ENCODE assay signal across 8 cellular contexts in the genomic region with DNA sequence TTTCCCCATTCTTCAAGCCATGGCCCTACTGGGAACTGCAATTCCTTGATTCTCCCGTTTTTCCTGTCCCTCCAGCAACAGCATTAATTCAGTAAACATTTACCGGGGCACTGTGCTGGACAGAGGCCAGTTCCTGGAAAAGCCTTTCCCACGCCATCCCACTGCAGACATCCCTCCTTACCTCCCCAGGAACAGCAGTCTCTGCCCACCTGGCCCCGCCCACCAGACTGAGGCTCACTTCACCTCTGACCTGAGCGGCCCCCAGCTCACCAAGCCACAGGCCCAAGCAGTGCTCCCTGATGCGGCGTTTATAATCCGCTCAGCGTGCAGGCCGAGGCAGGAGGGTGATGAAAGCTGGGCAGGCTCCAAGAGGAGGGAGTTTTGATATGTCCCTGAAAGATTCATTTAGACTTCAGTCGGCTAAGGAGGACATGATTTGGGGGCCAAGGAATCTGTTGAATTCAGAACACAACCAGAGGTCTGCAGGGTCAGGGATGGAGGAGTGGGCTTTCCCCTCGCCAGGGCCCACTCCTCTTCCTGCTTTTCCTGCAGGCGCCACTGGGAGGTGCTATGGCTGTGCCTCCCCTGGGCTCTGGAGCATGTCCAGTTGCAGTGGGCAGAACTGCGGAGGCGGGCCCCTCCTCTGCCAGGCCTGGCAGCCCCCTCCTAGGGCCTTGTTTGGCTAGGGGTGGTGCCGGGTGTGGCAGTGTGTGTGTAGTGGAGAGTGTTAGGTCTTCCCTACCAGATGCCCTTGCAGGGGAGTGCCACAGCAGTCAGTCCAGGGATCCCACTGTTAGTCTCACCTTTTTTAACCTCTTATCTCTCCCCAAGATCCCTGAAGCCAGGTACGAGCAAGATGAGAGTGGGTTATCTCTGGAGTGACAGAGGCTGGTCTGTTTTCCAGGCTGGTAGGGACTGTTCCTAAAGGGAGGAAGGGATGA. TPM values are rescaled to one million over a fixed set of nuclear protein-coding genes. Genes with fewer than 3 reads are reported as not detected.
DNase-seq lines count a peak whose midpoint lies in the region; ATAC-seq, FAIRE-seq and TF ChIP-seq lines count a peak whose summit lies in the region.

No MANE protein-coding gene starts in this region.

- H3K27me3 ChIP-seq in lower lobe of right lung (ENCODE audit: low read depth) (no peaks in the 10 kb centered on the region), vagina (no peaks in the 10 kb centered on the region)

- peak overlapping the region; percentile 77 for H3K27ac ChIP-seq in lower lobe of right lung
- peak overlapping the region; percentile 78 for H3K27ac ChIP-seq in vagina

- peak overlapping the region in 1 of 2 donors; percentile 75 for H3K4me3 ChIP-seq in cardiac fibroblast (replicated peaks in 1 of 2; ENCODE audit: low read depth in 2 of 2, low read length in 2 of 2)
- no peak overlapping the region for H3K4me3 ChIP-seq in lower lobe of right lung
- H3K4me3 ChIP-seq in vagina: peak overlapping the region; percentile 46 to 54

- intact Hi-C loops in lower lobe of right lung (cut with DNase I): no loop called here
- intact Hi-C loops in vagina (cut with DNase I): loop anchor here (2.0 kb wide), 1 partner anchor 21 kb away; no protein-coding TSS in a partner anchor

- H3K9me3 Mint-ChIP-seq in activated T-cell treated with anti-CD3 and anti-CD28 coated beads, Interleukin-2, amount 50 U/mL, for 24 hours: no peaks in the 10 kb centered on the region

- no peaks in the 10 kb centered on the region for H3K4me1 Mint-ChIP-seq in activated T-cell treated with anti-CD3 and anti-CD28 coated beads, Interleukin-2, amount 50 U/mL, for 24 hours (ENCODE audit: low read depth)

- DNase-seq in activated T-cell treated with anti-CD3 and anti-CD28 coated beads, Interleukin-2, amount 50 U/mL, for 24 hours: no peak
- DNase-seq in activated T-cell treated with anti-CD3 and anti-CD28 coated beads, Interleukin-2, amount 50 U/mL, for 1 hour: no peak
- DNase-seq in cardiac fibroblast (ENCODE audit: low read depth in 2 of 2) (peak; percentile 57 to 78), lower lobe of right lung (peak; percentile 47), vagina (ENCODE audit: extremely low spot score in 2 of 2) (no peak), frontal cortex (ENCODE audit: low spot score in 2 of 2) (no peak), HPDE6-E6E7 (ENCODE audit: extremely low spot score) (no peak)

- no peak for TF ChIP-seq POLR2A in vagina (IDR thresholded peaks at IDR 0.05)

- ATAC-seq in lower lobe of right lung: peak; percentile 2 to 9
- ATAC-seq in HG03442 (IDR thresholded peaks at IDR 0.05; ENCODE audit: unreplicated experiment): no peak

- peaks cover 24% of the 10 kb centered on the region for H3K4me1 ChIP-seq in lower lobe of right lung
- H3K4me1 ChIP-seq in vagina: peaks cover 21% of the 10 kb centered on the region

- no peaks in the 10 kb centered on the region for H3K27me3 Mint-ChIP-seq in activated T-cell treated with anti-CD3 and anti-CD28 coated beads, Interleukin-2, amount 50 U/mL, for 24 hours

- no peaks in the 10 kb centered on the region for H3K9me3 ChIP-seq in lower lobe of right lung
- no peaks in the 10 kb centered on the region for H3K9me3 ChIP-seq in vagina

- peak; percentile 75 for TF ChIP-seq CTCF in cardiac fibroblast (IDR thresholded peaks at IDR 0.05; ENCODE audit: low read depth, low read length)
- peak; percentile 39 for TF ChIP-seq CTCF in lower lobe of right lung (IDR thresholded peaks at IDR 0.05)
- peak in 1 of 3 experiments; percentile 26 for TF ChIP-seq CTCF in vagina (IDR thresholded peaks at IDR 0.05)

- no peak for FAIRE-seq in frontal cortex (lab: Jason Lieb, UNC)

- peaks cover 50% of the 10 kb centered on the region for H3K36me3 ChIP-seq in lower lobe of right lung
- H3K36me3 ChIP-seq in vagina: peaks cover 0 to 10% of the 10 kb centered on the region in 2 donors

- H3K4me3 Mint-ChIP-seq in activated T-cell treated with anti-CD3 and anti-CD28 coated beads, Interleukin-2, amount 50 U/mL, for 24 hours: no peak overlapping the region

- peaks cover 14% of the 10 kb centered on the region for H3K36me3 Mint-ChIP-seq in activated T-cell treated with anti-CD3 and anti-CD28 coated beads, Interleukin-2, amount 50 U/mL, for 24 hours (ENCODE audit: low read depth)

- H3K27ac Mint-ChIP-seq in activated T-cell treated with anti-CD3 and anti-CD28 coated beads, Interleukin-2, amount 50 U/mL, for 24 hours: peak overlapping the region; percentile 19

RNA-seq across cellular contexts. Expression of a gene that starts 1.4 kb away (rescaled TPM):
- total RNA-seq in lower lobe of right lung (297 TPM), vagina (1,935 TPM), frontal cortex (17.5 TPM)

RNA-seq across cellular contexts. Expression of a gene that starts 19.2 kb away (rescaled TPM):
- total RNA-seq in lower lobe of right lung: 190 TPM
- total RNA-seq in vagina: 24.8 TPM
- 9.4 TPM for total RNA-seq in frontal cortex

RNA-seq across cellular contexts. Expression of a gene that starts 34.1 kb away (rescaled TPM):
- total RNA-seq in lower lobe of right lung (50.2 TPM), vagina (63.8 TPM), frontal cortex (20.0 TPM)

RNA-seq across cellular contexts. Expression of a gene that starts 34.7 kb away (rescaled TPM):
- total RNA-seq in lower lobe of right lung (28.9 TPM), vagina (10.8 TPM), frontal cortex (15.1 TPM)

RNA-seq across cellular contexts. Expression of a gene that starts 53.7 kb away (rescaled TPM):
- 78.2 TPM for total RNA-seq in lower lobe of right lung
- total RNA-seq in vagina: 68.5 TPM
- 400 TPM for total RNA-seq in frontal cortex

Comparison
In these comparisons a context has a peak if more than half of its experiments do, and no peak if none do; other contexts are left out.
1. DNase-seq: peak in cardiac fibroblast (2 of 2) and lower lobe of right lung (single experiment); none in activated T-cell treated with anti-CD3 and anti-CD28 coated beads, Interleukin-2, amount 50 U/mL, for 24 hours (single experiment), activated T-cell treated with anti-CD3 and anti-CD28 coated beads, Interleukin-2, amount 50 U/mL, for 1 hour (single experiment), vagina (0 of 2), frontal cortex (0 of 2) and HPDE6-E6E7 (single experiment).
2. RNA of a gene that starts 1.4 kb away (total RNA-seq): 1,935 TPM in vagina (single experiment) and 297 TPM in lower lobe of right lung (single experiment); 17.5 TPM in frontal cortex (single experiment); every median in the first group is over 10 times any median in the second.